In the genomic region with DNA sequence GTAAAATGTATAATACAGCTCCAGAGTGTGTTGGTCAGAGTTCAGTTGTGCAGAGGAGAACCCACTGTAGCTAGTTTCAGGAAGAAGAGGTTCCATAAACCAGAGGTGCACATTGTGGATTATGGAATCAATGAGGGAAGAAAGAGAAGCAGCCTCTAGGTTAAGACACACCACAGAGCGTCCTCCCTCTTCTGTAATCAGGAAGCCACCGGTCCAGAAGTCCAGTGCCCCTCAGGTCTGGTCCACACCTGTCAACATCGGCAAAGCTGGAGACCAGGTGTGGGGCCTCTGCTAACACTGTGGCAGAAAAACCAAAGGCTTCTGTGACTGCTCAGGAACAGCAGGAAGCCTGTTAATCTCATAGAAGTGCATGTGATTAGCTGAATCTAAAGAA, we compare ENCODE assay signal across 14 cellular contexts. TPM values are rescaled to one million over a fixed set of nuclear protein-coding genes. Genes with fewer than 3 reads are reported as not detected.
DNase-seq lines count a peak whose midpoint lies in the region; ATAC-seq and TF ChIP-seq lines count a peak whose summit lies in the region.
"Had no signal": no experiment of that assay in that cellular context is flagged by ENCODE, and none has a peak within 500 bp of the region (broad histone marks: within the 10 kb centered on the region; RNA-seq: fewer than 3 reads in every experiment).

No MANE protein-coding gene starts in this region.

- H3K27me3 ChIP-seq in BE2C = no peaks in the 10 kb centered on the region
- H3K27me3 ChIP-seq in PC-3 (ENCODE audit: low read length) = no peaks in the 10 kb centered on the region
- no peaks in the 10 kb centered on the region for H3K27me3 ChIP-seq in esophagus muscularis mucosa
- H3K27me3 ChIP-seq in gastroesophageal sphincter = no peaks in the 10 kb centered on the region

- H2AFZ ChIP-seq in PC-3 (ENCODE audit: low read length) = no peak overlapping the region

- H4K20me1 ChIP-seq in PC-3 (ENCODE audit: low read length) = no peaks in the 10 kb centered on the region

- H3K9ac ChIP-seq in PC-3 (ENCODE audit: low read length) = no peak overlapping the region

- peak overlapping the region; percentile 93 for H3K27ac Mint-ChIP-seq in osteocyte (ENCODE audit: unreplicated experiment)
- H3K27ac Mint-ChIP-seq: activated CD4-positive, alpha-beta T cell treated with anti-CD3 and anti-CD28 coated beads for 36 hours had no signal

- no peaks in the 10 kb centered on the region for H3K9me3 ChIP-seq in BE2C
- no peaks in the 10 kb centered on the region for H3K9me3 ChIP-seq in PC-3 (ENCODE audit: low read length)
- H3K9me3 ChIP-seq in esophagus muscularis mucosa = no peaks in the 10 kb centered on the region
- H3K9me3 ChIP-seq in gastroesophageal sphincter = no peaks in the 10 kb centered on the region

- no peaks in the 10 kb centered on the region for H3K27me3 Mint-ChIP-seq in osteocyte (ENCODE audit: unreplicated experiment)
- H3K27me3 Mint-ChIP-seq: activated CD4-positive, alpha-beta T cell treated with anti-CD3 and anti-CD28 coated beads for 36 hours; natural killer cell treated with Interleukin-12 subunit alpha and Interleukin-12 subunit beta and Interleukin-15 and Interleukin-18, amount 100 ng/mL, for 72 hours; type B pancreatic cell had no signal

- no peak for TF ChIP-seq POLR2A in esophagus muscularis mucosa (IDR thresholded peaks at IDR 0.05; ENCODE audit: low read depth)
- no peak for TF ChIP-seq POLR2A in gastroesophageal sphincter (IDR thresholded peaks at IDR 0.05)

- no peak overlapping the region for H3K4me3 Mint-ChIP-seq in osteocyte (ENCODE audit: unreplicated experiment)
- H3K4me3 Mint-ChIP-seq: activated CD4-positive, alpha-beta T cell treated with anti-CD3 and anti-CD28 coated beads for 36 hours; natural killer cell treated with Interleukin-12 subunit alpha and Interleukin-12 subunit beta and Interleukin-15 and Interleukin-18, amount 100 ng/mL, for 72 hours had no signal

- H3K4me3 ChIP-seq in BE2C (ENCODE audit: low read depth, low read length) (peak overlapping the region; percentile 14; the same call in 1 of the 2 replicates), PC-3 (ENCODE audit: low read length) (no peak overlapping the region), esophagus muscularis mucosa (peak overlapping the region in 1 of 4 donors; percentile 5), gastroesophageal sphincter (no peak overlapping the region)
- H3K4me3 ChIP-seq: GM12878 had no signal

- POLR2A ChIA-PET in PC-3 (lab: Charles Lee; ENCODE audit: unreplicated experiment) = interaction anchor here (0.5 kb wide), 1 partner anchor 102 kb away, joined by 3 read pairs; no protein-coding TSS in a partner anchor

- H3K79me2 ChIP-seq in PC-3 (ENCODE audit: low read length) = no peaks in the 10 kb centered on the region

- H3K36me3 Mint-ChIP-seq in osteocyte (ENCODE audit: unreplicated experiment) = peaks cover 14% of the 10 kb centered on the region
- H3K36me3 Mint-ChIP-seq: natural killer cell treated with Interleukin-12 subunit alpha and Interleukin-12 subunit beta and Interleukin-15 and Interleukin-18, amount 100 ng/mL, for 72 hours had no signal

- ATAC-seq in PC-3 = no peak; the same call in 1 of the 2 replicates
- ATAC-seq in gastroesophageal sphincter = no peak
- no peak for ATAC-seq in HG03108 (IDR thresholded peaks at IDR 0.05; ENCODE audit: unreplicated experiment)
- ATAC-seq: activated CD4-positive, alpha-beta T cell treated with anti-CD3 and anti-CD28 coated beads for 36 hours; GM12878; natural killer cell treated with Interleukin-12 subunit alpha and Interleukin-12 subunit beta and Interleukin-15 and Interleukin-18, amount 100 ng/mL, for 72 hours had no signal

- H3K4me1 ChIP-seq in BE2C (peaks cover 26% of the 10 kb centered on the region), PC-3 (ENCODE audit: insufficient read depth, low read length) (peaks cover 15% of the 10 kb centered on the region), esophagus muscularis mucosa (peaks cover 38 to 63% (median 52%) of the 10 kb centered on the region in 4 donors), gastroesophageal sphincter (peaks cover 3 to 79% (median 20%) of the 10 kb centered on the region in 3 donors)

- H3K9me3 Mint-ChIP-seq in osteocyte (ENCODE audit: unreplicated experiment) = no peaks in the 10 kb centered on the region
- H3K9me3 Mint-ChIP-seq: natural killer cell treated with Interleukin-12 subunit alpha and Interleukin-12 subunit beta and Interleukin-15 and Interleukin-18, amount 100 ng/mL, for 72 hours; type B pancreatic cell had no signal

- 60% methylated on average over 3 of the region's 3 CpGs for WGBS in esophagus muscularis mucosa
- WGBS in gastroesophageal sphincter (ENCODE audit: low coverage in 1 of 2), 2 donors = 28 to 100% methylated on average over 1 to 2 of the region's 3 CpGs

- peaks cover 15% of the 10 kb centered on the region for H3K36me3 ChIP-seq in BE2C
- no peaks in the 10 kb centered on the region for H3K36me3 ChIP-seq in PC-3 (ENCODE audit: low read depth, low read length)
- H3K36me3 ChIP-seq in esophagus muscularis mucosa = peaks cover 0 to 52% (median 40%) of the 10 kb centered on the region in 4 donors
- H3K36me3 ChIP-seq in gastroesophageal sphincter = peaks cover 0 to 65% of the 10 kb centered on the region in 2 donors

- TF ChIP-seq CTCF in BE2C (IDR thresholded peaks at IDR 0.05; ENCODE audit: low read depth, low read length) (no peak), PC-3 (conservative IDR thresholded peaks at IDR 0.05; ENCODE audit: low read depth, low read length) (no peak), esophagus muscularis mucosa (IDR thresholded peaks at IDR 0.05) (no peak), osteocyte (IDR thresholded peaks at IDR 0.05) (no peak), gastroesophageal sphincter (IDR thresholded peaks at IDR 0.05) (no peak)

- no peaks in the 10 kb centered on the region for H3K9me2 ChIP-seq in PC-3 (replicated peaks; ENCODE audit: low read length)

- CTCF ChIA-PET in PC-3 (lab: Charles Lee) = interaction anchor here (0.8 kb wide), 1 partner anchor 55 kb away, joined by 3 read pairs; a partner anchor contains a TSS

- TF ChIP-seq EP300 in esophagus muscularis mucosa (IDR thresholded peaks at IDR 0.05) (no peak), gastroesophageal sphincter (IDR thresholded peaks at IDR 0.05) (no peak)

- intact Hi-C loops in PC-3 (cut with micrococcal nuclease) = no loop called here
- intact Hi-C loops in esophagus muscularis mucosa (cut with DNase I) = no loop called here

- H3F3A ChIP-seq in PC-3 (ENCODE audit: low read length, unreplicated experiment) = no peaks in the 10 kb centered on the region

- H3K4me2 ChIP-seq in PC-3 (ENCODE audit: low read length) = peak overlapping the region; percentile 74

- BruUV-seq in PC-3 (replicated peaks; lab: Mats Ljungman, UMichigan) = no TSS peak

- H3K4me1 Mint-ChIP-seq in osteocyte (ENCODE audit: unreplicated experiment) = peaks cover 32% of the 10 kb centered on the region

- no peak overlapping the region for H3K27ac ChIP-seq in PC-3 (ENCODE audit: low read length)
- peak overlapping the region; percentile 55 to 74 (median 72) for H3K27ac ChIP-seq in esophagus muscularis mucosa (replicated peaks in 1 of 4)
- H3K27ac ChIP-seq in gastroesophageal sphincter = peak overlapping the region in 2 of 4 donors; percentile 73 to 74

- DNase-seq in BE2C (no peak), PC-3 (no peak), esophagus muscularis mucosa (ENCODE audit: extremely low spot score) (no peak), osteocyte (ENCODE audit: extremely low spot score, unreplicated experiment) (no peak), GM19240 (ENCODE audit: insufficient read length, low spot score) (no peak)
- DNase-seq in NK-92 treated with Interleukin-12 subunit alpha and Interleukin-12 subunit beta, amount 100 ng/mL, for 24 hours (lab: John Stamatoyannopoulos, UW) = no peak
- DNase-seq: activated CD4-positive, alpha-beta T cell treated with anti-CD3 and anti-CD28 coated beads for 36 hours; activated T-cell treated with anti-CD3 and anti-CD28 coated beads, Interleukin-2, amount 50 U/mL, for 48 hours; stimulated activated CD4-positive, alpha-beta T cell treated with anti-CD3 and anti-CD28 coated beads, Interleukin-15, amount 100 ng/mL, for 24 hours had no signal

RNA-seq across cellular contexts. Expression of a gene that starts 23.4 kb away (rescaled TPM):
- 128 TPM for polyA plus RNA-seq in BE2C (2012; ENCODE audit: insufficient read depth, insufficient read length, low read depth)
- total RNA-seq in PC-3 (2014; rRNA removed) (19.4 and 43.0 TPM in 2 replicates), esophagus muscularis mucosa (10 to 100 TPM in 2 of 4 donors, 1 to 10 TPM in 2; 3.1 to 14.9 (median 8.0) TPM), osteocyte (52.6 and 54.3 TPM in 2 replicates), gastroesophageal sphincter (10 to 100 TPM in 1 of 4 donors, 1 to 10 TPM in 3; 2.3 to 11.0 (median 6.7) TPM)

RNA-seq across cellular contexts. Expression of a gene that starts 54.3 kb away (rescaled TPM):
- polyA plus RNA-seq in BE2C (2012; ENCODE audit: insufficient read depth, insufficient read length, low read depth) = 44.2 TPM
- total RNA-seq in PC-3 (2014; rRNA removed) (27.1 and 36.1 TPM in 2 replicates), esophagus muscularis mucosa (100 to 1,000 TPM in 1 of 4 donors, 10 to 100 TPM in 3; 67.7 to 132 (median 86.6) TPM), osteocyte (41.0 and 41.7 TPM in 2 replicates), gastroesophageal sphincter (100 to 1,000 TPM in 1 of 4 donors, 10 to 100 TPM in 3; 64.9 to 108 (median 85.7) TPM)
